8 cellular contexts compared by ENCODE assay signal in the genomic region with DNA sequence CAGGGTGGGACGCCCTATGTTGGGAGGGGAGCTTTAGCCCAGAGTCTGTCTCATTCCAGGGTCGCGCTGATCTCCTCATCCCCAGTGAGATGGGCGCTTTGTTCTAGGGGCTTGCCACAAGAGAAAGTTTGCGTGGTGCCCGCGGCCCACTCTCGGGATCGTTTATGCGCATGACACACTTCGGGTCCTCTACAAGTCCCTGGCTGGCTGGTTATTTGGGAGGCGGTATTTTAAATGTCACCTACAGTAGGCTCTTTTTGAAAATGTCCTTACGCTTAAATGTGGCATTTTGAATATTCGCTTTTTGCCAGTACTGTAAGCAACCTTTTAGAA. TPM values are rescaled to one million over a fixed set of nuclear protein-coding genes. Genes with fewer than 3 reads are reported as not detected.
DNase-seq lines count a peak whose midpoint lies in the region; ATAC-seq and TF ChIP-seq lines count a peak whose summit lies in the region.

No MANE protein-coding gene starts in this region.

- H3K9me3 Mint-ChIP-seq in CD4-positive, alpha-beta T cell: no peaks in the 10 kb centered on the region

- intact Hi-C loops in CD4-positive, alpha-beta T cell (cut with DNase I, micrococcal nuclease): loop anchor here in 1 of 2 experiments (2.0 to 10.0 kb wide), 7 partner anchors 63 to 1133 kb away; a partner anchor contains a TSS

- no peak overlapping the region for H3K27ac Mint-ChIP-seq in CD4-positive, alpha-beta T cell

- no peaks in the 10 kb centered on the region for H3K9me3 ChIP-seq in CD4-positive, alpha-beta T cell (ENCODE audit: control insufficient read depth, low read length)

- peak overlapping the region; percentile 96 for H3K4me3 ChIP-seq in kidney epithelial cell (ENCODE audit: low read depth, low read length)

- no peaks in the 10 kb centered on the region for H3K27me3 ChIP-seq in CD4-positive, alpha-beta T cell (ENCODE audit: control insufficient read depth, insufficient read depth, low read length)
- no peaks in the 10 kb centered on the region for H3K27me3 ChIP-seq in kidney epithelial cell (ENCODE audit: control insufficient read depth, insufficient read depth, low read length)

- H3K4me1 Mint-ChIP-seq in CD4-positive, alpha-beta T cell (ENCODE audit: low read depth): peaks cover 53% of the 10 kb centered on the region

- POLR2A ChIA-PET in CD4-positive, alpha-beta T cell (lab: Charles Lee): interaction anchor here (0.5 to 2.5 kb wide), 14 partner anchors 9 to 1042 kb away, joined by 3 to 20 read pairs (median 6); a partner anchor contains a TSS

- CTCF ChIA-PET in CD4-positive, alpha-beta T cell (lab: Charles Lee): interaction anchor here (1.0 to 1.1 kb wide), 2 partner anchors 23 to 178 kb away, joined by 3 to 4 read pairs; no protein-coding TSS in a partner anchor

- peak overlapping the region; percentile 79 for H3K27ac ChIP-seq in CD4-positive, alpha-beta T cell (ENCODE audit: low read depth, low read length)

- no peak overlapping the region for H3K4me3 Mint-ChIP-seq in CD4-positive, alpha-beta T cell

- peak in 7 of 10 experiments; percentile 6 to 25 (median 14) for DNase-seq in CD4-positive, alpha-beta T cell
- DNase-seq in NCI-H2227 treated with DMSO at 0.1 percent for 48 hours (lab: John Stamatoyannopoulos, UW) (peak; percentile 48), astrocyte of the hippocampus (ENCODE audit: low read depth, low spot score) (peak; percentile 49), kidney epithelial cell (ENCODE audit: low read depth) (no peak), NCI-H2029 treated with DMSO at 0.1 percent for 48 hours (lab: John Stamatoyannopoulos, UW) (no peak), T-helper 9 cell (no peak)
- peak; percentile 13 to 20 for DNase-seq in stimulated activated CD8-positive, alpha-beta memory T cell treated with anti-CD3 and anti-CD28 coated beads, Interleukin-2, amount 100 ng/mL, for 48 hours (ENCODE audit: low read depth in 2 of 2)

- no peak for TF ChIP-seq CTCF in CD4-positive, alpha-beta T cell (IDR thresholded peaks at IDR 0.05)
- no peak for TF ChIP-seq CTCF in kidney epithelial cell (IDR thresholded peaks at IDR 0.05; ENCODE audit: insufficient read depth, low read length, poor library complexity, severe bottlenecking)

- H3K36me3 ChIP-seq in kidney epithelial cell (ENCODE audit: control insufficient read depth, insufficient read depth, low read length): peaks cover 2% of the 10 kb centered on the region

- peaks cover 32% of the 10 kb centered on the region for H3K36me3 Mint-ChIP-seq in CD4-positive, alpha-beta T cell (ENCODE audit: low read depth)

- H3K27me3 Mint-ChIP-seq in CD4-positive, alpha-beta T cell: no peaks in the 10 kb centered on the region

- ATAC-seq in CD4-positive, alpha-beta T cell (ENCODE audit: poor library complexity): peak; percentile 14
- ATAC-seq in GM21515 (IDR thresholded peaks at IDR 0.05; ENCODE audit: unreplicated experiment): peak; percentile 7

RNA-seq across cellular contexts. Expression of a gene that starts 0.5 kb away (rescaled TPM):
- 10 to 100 TPM; 41.5 to 46.3 TPM for total RNA-seq in CD4-positive, alpha-beta T cell
- total RNA-seq in kidney epithelial cell: 45.1 and 52.8 TPM in 2 replicates

RNA-seq across cellular contexts. Expression of a gene that starts 0.7 kb away (rescaled TPM):
- total RNA-seq in CD4-positive, alpha-beta T cell: 10 to 100 TPM; 11.1 to 16.0 TPM
- total RNA-seq in kidney epithelial cell: 52.4 and 55.3 TPM in 2 replicates

RNA-seq across cellular contexts. Expression of a gene that starts 24.0 kb away (rescaled TPM):
- not detected for total RNA-seq in CD4-positive, alpha-beta T cell
- 7.5 and 9.4 TPM in 2 replicates for total RNA-seq in kidney epithelial cell

Comparison
In these comparisons a context has a peak if more than half of its experiments do, and no peak if none do; other contexts are left out.
1. DNase-seq: peak in CD4-positive, alpha-beta T cell (7 of 10), NCI-H2227 treated with DMSO at 0.1 percent for 48 hours (single experiment), astrocyte of the hippocampus (single experiment) and stimulated activated CD8-positive, alpha-beta memory T cell treated with anti-CD3 and anti-CD28 coated beads, Interleukin-2, amount 100 ng/mL, for 48 hours (2 of 2); none in kidney epithelial cell (single experiment), NCI-H2029 treated with DMSO at 0.1 percent for 48 hours (single experiment) and T-helper 9 cell (single experiment).